Comparison of ENCODE assay signal across 23 cellular contexts in genomic region chr5:126334755-126335154, GRCh38.
DNase-seq lines count a peak whose midpoint lies in the region; ATAC-seq, FAIRE-seq and TF ChIP-seq lines count a peak whose summit lies in the region.
"Had no signal": no experiment of that assay in that cellular context is flagged by ENCODE, and none has a peak within 500 bp of the region (broad histone marks: within the 10 kb centered on the region; RNA-seq: fewer than 3 reads in every experiment).

No MANE protein-coding gene starts in this region.

- no peaks in the 10 kb centered on the region for H3K36me3 ChIP-seq in K562 (ENCODE audit: control insufficient read depth, insufficient read depth, low read length)
- H3K36me3 ChIP-seq: HAP-1, SJSA1 had no signal

- in situ Hi-C loops in K562 (cut with MboI) = loop anchor here (25.0 kb wide), 3 partner anchors 453 to 1128 kb away; partner anchors contain the start of gene LMNB1

- no peaks in the 10 kb centered on the region for H3K4me1 ChIP-seq in K562 (replicated peaks in 1 of 2; ENCODE audit: control insufficient read depth in 2 of 2, insufficient read depth in 2 of 2, low read length in 2 of 2)
- H3K4me1 ChIP-seq in foreskin keratinocyte = no peaks in the 10 kb centered on the region
- H3K4me1 ChIP-seq: HAP-1, SJSA1 had no signal

- H3K9me1 ChIP-seq in K562 (ENCODE audit: control insufficient read depth, insufficient read depth, low read length) = no peaks in the 10 kb centered on the region

- H3K27ac ChIP-seq in K562 (ENCODE audit: extremely low read depth, low read depth, low read length) (no peak overlapping the region), foreskin keratinocyte (no peak overlapping the region)
- H3K27ac ChIP-seq: HL-60, RWPE1, SJSA1 had no signal

- intact Hi-C loops in K562 (cut with micrococcal nuclease) = loop anchor here (5.0 kb wide), 3 partner anchors 318 to 1158 kb away; no protein-coding TSS in a partner anchor
- intact Hi-C loops in posterior cingulate gyrus (cut with DNase I) = loop anchor here (5.0 kb wide), 2 partner anchors 203 to 268 kb away; partner anchors contain the start of gene PHAX

- no peak for TF ChIP-seq POLR2A in K562 (conservative IDR thresholded peaks at IDR 0.05)

- no peaks in the 10 kb centered on the region for H3K36me3 Mint-ChIP-seq in nephron (ENCODE audit: low read depth)
- H3K36me3 Mint-ChIP-seq: CD14-positive monocyte had no signal

- H3K27me3 Mint-ChIP-seq in nephron (ENCODE audit: low read depth) = no peaks in the 10 kb centered on the region

- no peak overlapping the region for H2AFZ ChIP-seq in K562 (ENCODE audit: low read depth, low read length)

- H4K20me1 ChIP-seq in K562 (replicated peaks; ENCODE audit: control insufficient read depth, insufficient read depth, low read length) = no peaks in the 10 kb centered on the region

- no peaks in the 10 kb centered on the region for H3K9me3 ChIP-seq in K562 (replicated peaks; ENCODE audit: control insufficient read depth, insufficient read depth, low read depth, low read length)
- H3K9me3 ChIP-seq: HAP-1, SJSA1 had no signal

- no peaks in the 10 kb centered on the region for H3K79me2 ChIP-seq in K562 (ENCODE audit: control insufficient read depth, insufficient read depth, low read length)

- POLR2A ChIA-PET in K562 (lab: Yijun Ruan, JAX) = interaction anchor here (1.3 kb wide), 1 partner anchor 209 kb away, joined by 3 read pairs; no protein-coding TSS in a partner anchor

- peak overlapping the region; percentile 23 to 55 (median 54) for H3K27ac Mint-ChIP-seq in nephron
- H3K27ac Mint-ChIP-seq: CD14-positive monocyte; T-helper 2 cell treated with Interferon-gamma antibody and Interleukin-4, amounts not matched to agents 5 μg/mL and 100 μg/mL, for 36 hours had no signal

- DNase-seq in NCI-H345 (lab: John Stamatoyannopoulos, UW) (peak; percentile 58), NCI-H345 treated with DMSO at 0.1 percent for 48 hours (lab: John Stamatoyannopoulos, UW; ENCODE audit: unreplicated experiment) (no peak), NCI-H1694 treated with DMSO at 0.1 percent for 48 hours (lab: John Stamatoyannopoulos, UW) (peak; percentile 23), K562 (ENCODE audit: extremely low read depth in 1 of 4, low spot score in 3 of 4) (no peak), posterior cingulate gyrus (no peak), foreskin keratinocyte (no peak)
- DNase-seq: ACHN; AML-193; COR-L47; DMS53; MV-4-11; NCI-H187; NCI-H524 treated with DMSO at 0.1 percent for 48 hours; NK-92 treated with Interleukin-12 subunit alpha and Interleukin-12 subunit beta, amount 100 ng/mL, for 24 hours; SW 1271 had no signal

- no peak for TF ChIP-seq CTCF in K562 (IDR thresholded peaks at IDR 0.05 in 2 of 3, conservative IDR thresholded peaks at IDR 0.05 in 1 of 3; ENCODE audit: insufficient read depth in 2 of 3, low read depth in 1 of 3, low read length in 3 of 3)
- TF ChIP-seq CTCF in nephron (IDR thresholded peaks at IDR 0.05; ENCODE audit: unreplicated experiment in 3 of 3) = no peak
- no peak for TF ChIP-seq CTCF in foreskin keratinocyte (conservative IDR thresholded peaks at IDR 0.05)

- no peak for TF ChIP-seq RAD21 in K562 (CRISPR knock-in tag; conservative IDR thresholded peaks at IDR 0.05 in 1 of 2, IDR thresholded peaks at IDR 0.05 in 1 of 2)

- no peak overlapping the region for H3K9ac ChIP-seq in K562 (ENCODE audit: insufficient read depth in 1 of 2, low read depth in 2 of 2, low read length in 2 of 2)

- FAIRE-seq in K562 (lab: Jason Lieb, UNC) = no peak

- no peaks in the 10 kb centered on the region for H3K9me3 Mint-ChIP-seq in nephron
- H3K9me3 Mint-ChIP-seq: CD14-positive monocyte; T-helper 2 cell treated with Interferon-gamma antibody and Interleukin-4, amounts not matched to agents 5 μg/mL and 100 μg/mL, for 36 hours had no signal

- no peak overlapping the region for H3K4me3 Mint-ChIP-seq in nephron
- H3K4me3 Mint-ChIP-seq: CD14-positive monocyte; T-helper 2 cell treated with Interferon-gamma antibody and Interleukin-4, amounts not matched to agents 5 μg/mL and 100 μg/mL, for 36 hours had no signal

- CTCF ChIA-PET in K562 (lab: Yijun Ruan, JAX; ENCODE audit: low intra/inter-chr PET ratio) = no interaction called here

- 2% methylated on average over 8 of the region's 8 CpGs for WGBS in K562 (ENCODE audit: insufficient coverage, low coverage, missing lambda C conversion rate)

- no peak overlapping the region for H3K4me3 ChIP-seq in K562
- H3K4me3 ChIP-seq: HAP-1, SJSA1 had no signal

- BruUV-seq in K562 (replicated peaks; lab: Mats Ljungman, UMichigan) = no TSS peak

- ATAC-seq in K562 (no peak), HG03196 (IDR thresholded peaks at IDR 0.05; ENCODE audit: unreplicated experiment) (no peak), foreskin keratinocyte (no peak)

- H3K4me2 ChIP-seq in K562 (ENCODE audit: insufficient read depth, low read length) = no peak overlapping the region

- TF ChIP-seq EP300 in K562 (IDR thresholded peaks at IDR 0.05; ENCODE audit: low read length) = no peak

- H3K4me1 Mint-ChIP-seq in nephron = peaks cover 32% of the 10 kb centered on the region
- H3K4me1 Mint-ChIP-seq: CD14-positive monocyte had no signal

- H3K27me3 ChIP-seq in K562 (ENCODE audit: control insufficient read depth in 2 of 2, insufficient read depth in 2 of 2, low read length in 2 of 2) = peaks cover 0 to 4% of the 10 kb centered on the region in 2 experiments; a peak in 1 of 5 replicates
- no peaks in the 10 kb centered on the region for H3K27me3 ChIP-seq in foreskin keratinocyte
- H3K27me3 ChIP-seq: SJSA1 had no signal

TF ChIP-seq in K562, 482 proteins besides CTCF, POLR2A, EP300 and RAD21:
- no peak for TF ChIP-seq BCLAF1 (IDR thresholded peaks at IDR 0.05; ENCODE audit: borderline replicate concordance in 1 of 2, control insufficient read depth in 1 of 2, low read depth in 2 of 2, low read length in 1 of 2)
- TF ChIP-seq EGR1 (conservative IDR thresholded peaks at IDR 0.05) = 0 out of 2 replicates have a peak, but pooled peaks have one; percentile 21

Comparison
In these comparisons a context has a peak if more than half of its experiments do, and no peak if none do; other contexts are left out.
1. DNase-seq: peak in NCI-H345 (single experiment) and NCI-H1694 treated with DMSO at 0.1 percent for 48 hours (single experiment); none in NCI-H345 treated with DMSO at 0.1 percent for 48 hours (single experiment), K562 (0 of 4), posterior cingulate gyrus (0 of 10) and foreskin keratinocyte (0 of 2).